ENCODE assay signal across 8 cellular contexts in the genomic region with DNA sequence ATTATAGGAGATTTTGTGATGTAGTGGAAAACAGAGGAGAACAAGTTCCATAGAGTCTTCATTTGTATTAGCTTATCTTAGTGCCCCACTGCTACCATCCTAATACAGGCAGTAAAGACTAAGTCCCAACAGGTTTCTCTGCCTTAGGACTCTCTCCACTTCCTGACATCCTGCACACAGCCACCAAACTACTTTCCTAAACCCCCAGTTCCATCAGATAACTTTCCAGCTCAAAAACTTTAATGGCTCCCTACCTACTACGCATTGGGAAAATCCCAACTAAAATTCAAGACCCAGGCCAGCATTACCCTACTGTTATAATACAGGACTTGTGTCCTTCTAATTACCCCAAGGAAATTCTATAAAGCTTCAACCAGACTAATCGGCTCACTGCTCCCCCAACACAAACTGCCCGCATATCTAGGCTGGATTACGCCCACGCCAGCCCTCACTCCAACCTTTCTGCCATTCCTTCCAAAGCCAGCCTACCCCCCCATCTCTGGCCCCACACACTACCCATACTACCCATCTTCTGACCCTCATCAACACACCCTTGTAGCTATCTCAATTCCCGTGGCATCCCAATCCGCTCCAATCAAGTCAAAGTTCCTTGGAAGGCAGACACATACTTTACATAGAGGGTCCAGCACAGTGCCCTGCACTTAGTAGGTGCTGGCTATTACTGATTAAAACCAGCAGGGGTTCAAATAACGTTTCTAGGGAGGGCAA. TPM values are rescaled to one million over a fixed set of nuclear protein-coding genes. Genes with fewer than 3 reads are reported as not detected.
DNase-seq lines count a peak whose midpoint lies in the region; ATAC-seq and TF ChIP-seq lines count a peak whose summit lies in the region.

No MANE protein-coding gene starts in this region.

- peaks cover 40 to 59% (median 49%) of the 10 kb centered on the region in 4 donors for H3K4me1 Mint-ChIP-seq in CD4-positive, CD25-positive, alpha-beta regulatory T cell
- peaks cover 24% of the 10 kb centered on the region for H3K4me1 Mint-ChIP-seq in nephron

- H3K27me3 ChIP-seq in CD4-positive, CD25-positive, alpha-beta regulatory T cell (ENCODE audit: control insufficient read depth, insufficient read depth, low read length): no peaks in the 10 kb centered on the region

- H3K9me3 ChIP-seq in CD4-positive, CD25-positive, alpha-beta regulatory T cell (ENCODE audit: control insufficient read depth in 2 of 2, low read length in 2 of 2): no peaks in the 10 kb centered on the region

- in situ Hi-C loops in KBM-7 (cut with MboI; ENCODE audit: low pct_unique_long_range_greater_than_20kb, low sequenced_read_pairs): no loop called here

- H3K4me3 Mint-ChIP-seq in CD4-positive, CD25-positive, alpha-beta regulatory T cell: peak overlapping the region; percentile 92 to 99 (median 94)
- H3K4me3 Mint-ChIP-seq in nephron: peak overlapping the region; percentile 76 to 89 (median 79)

- H3K27ac ChIP-seq in CD4-positive, CD25-positive, alpha-beta regulatory T cell (ENCODE audit: insufficient read depth, low read length, poor library complexity, severe bottlenecking): peak overlapping the region; percentile 81

- H3K27me3 Mint-ChIP-seq in CD4-positive, CD25-positive, alpha-beta regulatory T cell: no peaks in the 10 kb centered on the region
- no peaks in the 10 kb centered on the region for H3K27me3 Mint-ChIP-seq in nephron (ENCODE audit: low read depth)

- H3K4me3 ChIP-seq in CD4-positive, CD25-positive, alpha-beta regulatory T cell (ENCODE audit: low read depth, low read length): peak overlapping the region; percentile 89
- H3K4me3 ChIP-seq in choroid plexus epithelial cell (ENCODE audit: low read depth, low read length): peak overlapping the region; percentile 88

- no peak for ATAC-seq in CD4-positive, CD25-positive, alpha-beta regulatory T cell (ENCODE audit: low read depth in 2 of 2)
- no peak for ATAC-seq in HG02973 (IDR thresholded peaks at IDR 0.05; ENCODE audit: unreplicated experiment)

- H3K4me1 ChIP-seq in CD4-positive, CD25-positive, alpha-beta regulatory T cell (ENCODE audit: control insufficient read depth, insufficient read depth, low read length, poor library complexity, severe bottlenecking): peaks cover 24% of the 10 kb centered on the region

- peaks cover 6% of the 10 kb centered on the region for H3K36me3 Mint-ChIP-seq in CD4-positive, CD25-positive, alpha-beta regulatory T cell
- peaks cover 8% of the 10 kb centered on the region for H3K36me3 Mint-ChIP-seq in nephron (ENCODE audit: low read depth)

- no peak for DNase-seq in CD4-positive, CD25-positive, alpha-beta regulatory T cell
- DNase-seq in KBM-7 (peak; percentile 17), choroid plexus epithelial cell (ENCODE audit: low read depth) (no peak), NCI-H2107 treated with DMSO at 0.1 percent for 48 hours (lab: John Stamatoyannopoulos, UW; ENCODE audit: unreplicated experiment) (no peak), dedifferentiated amniotic fluid mesenchymal stem cell (ENCODE audit: extremely low spot score) (no peak), DMS153 (lab: John Stamatoyannopoulos, UW) (no peak)

- H3K9me3 Mint-ChIP-seq in CD4-positive, CD25-positive, alpha-beta regulatory T cell: no peaks in the 10 kb centered on the region
- H3K9me3 Mint-ChIP-seq in nephron: no peaks in the 10 kb centered on the region

- TF ChIP-seq CTCF in choroid plexus epithelial cell (conservative IDR thresholded peaks at IDR 0.05; ENCODE audit: low read depth, low read length) (no peak), nephron (IDR thresholded peaks at IDR 0.05; ENCODE audit: unreplicated experiment in 3 of 3) (no peak)

- no peaks in the 10 kb centered on the region for H3K36me3 ChIP-seq in CD4-positive, CD25-positive, alpha-beta regulatory T cell (ENCODE audit: control insufficient read depth, insufficient read depth, low read length)

- peak overlapping the region; percentile 20 to 88 (median 67) for H3K27ac Mint-ChIP-seq in CD4-positive, CD25-positive, alpha-beta regulatory T cell
- H3K27ac Mint-ChIP-seq in nephron: peak overlapping the region; percentile 11 to 33 (median 27)

RNA-seq across cellular contexts. Expression of a gene that starts 1.4 kb away (rescaled TPM):
- total RNA-seq in CD4-positive, CD25-positive, alpha-beta regulatory T cell: 38.1 TPM
- polyA plus RNA-seq in CD4-positive, CD25-positive, alpha-beta regulatory T cell: 10 to 100 TPM; 17.0 to 29.9 (median 25.6) TPM

RNA-seq across cellular contexts. Expression of a gene that starts 20.4 kb away (rescaled TPM):
- 3.0 TPM for total RNA-seq in CD4-positive, CD25-positive, alpha-beta regulatory T cell
- polyA plus RNA-seq in CD4-positive, CD25-positive, alpha-beta regulatory T cell: 1 to 10 TPM; 2.1 to 6.8 (median 2.8) TPM
